Comparison of ENCODE assay signal across 8 cellular contexts in the genomic region with DNA sequence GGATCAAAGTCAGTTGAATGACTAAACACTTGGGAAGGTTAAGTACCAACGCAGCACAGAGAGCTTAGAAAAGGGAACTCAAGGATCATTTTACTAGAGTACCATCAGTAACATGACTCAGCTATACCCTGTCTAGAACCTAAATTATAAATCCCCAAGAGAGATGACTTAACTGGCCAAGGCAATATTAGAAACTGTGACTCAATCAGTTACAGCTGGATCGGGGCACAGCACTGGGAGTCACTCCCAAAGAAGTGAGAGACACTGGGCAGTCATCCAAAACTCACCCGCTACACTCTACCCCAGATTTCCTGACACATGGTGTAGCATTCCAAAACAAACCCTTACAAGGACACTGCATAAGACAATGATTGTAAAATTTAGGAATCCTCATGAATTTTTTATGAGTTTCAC.
DNase-seq lines count a peak whose midpoint lies in the region; ATAC-seq and TF ChIP-seq lines count a peak whose summit lies in the region.

No MANE protein-coding gene starts in this region.

- H3K9ac ChIP-seq in muscle layer of colon (ENCODE audit: low read length), result no peak overlapping the region

- ATAC-seq in HG03442 (IDR thresholded peaks at IDR 0.05; ENCODE audit: unreplicated experiment) (peak; percentile 62), HG03039 (IDR thresholded peaks at IDR 0.05; ENCODE audit: unreplicated experiment) (no peak)

- H3K4me3 ChIP-seq in muscle layer of colon (ENCODE audit: low read depth in 1 of 2, low read length in 2 of 2), result no peak overlapping the region

- peaks cover 31% of the 10 kb centered on the region for H3K4me1 ChIP-seq in muscle layer of colon (ENCODE audit: insufficient read depth, low read length)

- no peaks in the 10 kb centered on the region for H3K9me3 ChIP-seq in muscle layer of colon (ENCODE audit: low read length)

- TF ChIP-seq POLR2A in erythroblast (IDR thresholded peaks at IDR 0.05; ENCODE audit: low read length), result no peak

- peaks cover 19% of the 10 kb centered on the region for H3K36me3 ChIP-seq in muscle layer of colon (ENCODE audit: insufficient read depth, low read length)

- no peaks in the 10 kb centered on the region for H3K27me3 ChIP-seq in muscle layer of colon (ENCODE audit: control insufficient read depth in 1 of 2, insufficient read depth in 2 of 2, low read length in 2 of 2)

- DNase-seq in DMS153 treated with DMSO at 0.1 percent for 48 hours (lab: John Stamatoyannopoulos, UW; ENCODE audit: unreplicated experiment), result peak; percentile 53
- DNase-seq in SIG-M5 (lab: John Stamatoyannopoulos, UW), result peak; percentile 56
- DNase-seq in erythroblast (lab: John Stamatoyannopoulos, UW), result peak; percentile 54 to 76
- DNase-seq in central memory CD4-positive, alpha-beta T cell, result no peak
- no peak for DNase-seq in activated naive CD4-positive, alpha-beta T cell treated with Interleukin-2 at 50 U/mL for 16 hours

- peak overlapping the region; percentile 19 for H3K27ac ChIP-seq in muscle layer of colon (ENCODE audit: low read depth, low read length)

Comparison
In these comparisons a context has a peak if more than half of its experiments do, and no peak if none do; other contexts are left out.
1. DNase-seq: peak in DMS153 treated with DMSO at 0.1 percent for 48 hours (single experiment), SIG-M5 (single experiment) and erythroblast (2 of 2); none in central memory CD4-positive, alpha-beta T cell (single experiment) and activated naive CD4-positive, alpha-beta T cell treated with Interleukin-2 at 50 U/mL for 16 hours (single experiment).